25 cellular contexts compared by ENCODE assay signal in genomic region chr1:86362807-86363206, GRCh38. TPM values are rescaled to one million over a fixed set of nuclear protein-coding genes. Genes with fewer than 3 reads are reported as not detected.
A peak's percentile ranks its signal among the peaks of the same experiment; 100 is the strongest.
DNase-seq lines count a peak whose midpoint lies in the region; ATAC-seq, FAIRE-seq and TF ChIP-seq lines count a peak whose summit lies in the region.
"Had no signal": no experiment of that assay in that cellular context is flagged by ENCODE, and none has a peak within 500 bp of the region (broad histone marks: within the 10 kb centered on the region; RNA-seq: fewer than 3 reads in every experiment).

No MANE protein-coding gene starts in this region.

- no peaks in the 10 kb centered on the region for H4K20me1 ChIP-seq in endothelial cell of umbilical vein (replicated peaks; ENCODE audit: control insufficient read depth, extremely low read depth, insufficient read depth, low read length)
- H4K20me1 ChIP-seq: BLaER1 treated with 17β-estradiol and CSF1 and Interleukin-3, amounts not matched to agents 10 nM and 100 nM had no signal

- no peaks in the 10 kb centered on the region for H3K79me2 ChIP-seq in endothelial cell of umbilical vein (ENCODE audit: control insufficient read depth, insufficient read depth, low read length)

- in situ Hi-C loops in astrocyte of the spinal cord (cut with HindIII; ENCODE audit: low sequenced_read_pairs): no loop called here

- H3K27ac ChIP-seq in endothelial cell of umbilical vein (ENCODE audit: insufficient read depth, low read depth, low read length) (no peak overlapping the region), WERI-Rb-1 (no peak overlapping the region)
- H3K27ac ChIP-seq: BLaER1 treated with 17β-estradiol and CSF1 and Interleukin-3, amounts not matched to agents 10 nM and 100 nM; SJSA1 had no signal

- H3K4me3 ChIP-seq in astrocyte of the spinal cord (ENCODE audit: low read depth, low read length): no peak overlapping the region
- no peak overlapping the region for H3K4me3 ChIP-seq in endothelial cell of umbilical vein (replicated peaks in 1 of 3; ENCODE audit: insufficient read depth in 1 of 3, low read depth in 1 of 3, low read length in 3 of 3)
- no peak overlapping the region for H3K4me3 ChIP-seq in WERI-Rb-1 (ENCODE audit: low read depth, low read length)
- H3K4me3 ChIP-seq: BLaER1 treated with 17β-estradiol and CSF1 and Interleukin-3, amounts not matched to agents 10 nM and 100 nM; SJSA1 had no signal

- H3K27me3 Mint-ChIP-seq in activated CD8-positive, alpha-beta T cell treated with anti-CD3 and anti-CD28 coated beads for 36 hours: no peaks in the 10 kb centered on the region
- H3K27me3 Mint-ChIP-seq in activated CD8-positive, alpha-beta T cell treated with anti-CD3 and anti-CD28 coated beads, Interleukin-2, amount 10 ng/mL, durations not matched to agents 7 days and 5 days (ENCODE audit: low read depth): no peaks in the 10 kb centered on the region
- H3K27me3 Mint-ChIP-seq in HFFc6 (ENCODE audit: insufficient read depth): no peaks in the 10 kb centered on the region
- H3K27me3 Mint-ChIP-seq: CD4-positive, alpha-beta T cell; T-cell had no signal

- BruUV-seq in endothelial cell of umbilical vein (replicated peaks; lab: Mats Ljungman, UMichigan): TSS peak; percentile 7

- H3K36me3 ChIP-seq in endothelial cell of umbilical vein (ENCODE audit: control insufficient read depth in 2 of 2, extremely low read depth in 1 of 2, insufficient read depth in 2 of 2, low read length in 2 of 2): peaks cover 1 to 5% of the 10 kb centered on the region in 2 experiments
- no peaks in the 10 kb centered on the region; the same call in 1 of the 2 replicates for H3K36me3 ChIP-seq in WERI-Rb-1
- H3K36me3 ChIP-seq: SJSA1 had no signal

- CTCF ChIA-PET in activated CD8-positive, alpha-beta T cell treated with anti-CD3 and anti-CD28 coated beads for 36 hours (lab: Charles Lee): interaction anchor here (1.3 to 1.5 kb wide), 3 partner anchors 17 to 138 kb away, joined by 3 read pairs; no protein-coding TSS in a partner anchor
- CTCF ChIA-PET in activated CD8-positive, alpha-beta T cell treated with anti-CD3 and anti-CD28 coated beads, Interleukin-2, amount 10 ng/mL, durations not matched to agents 7 days and 5 days (lab: Charles Lee): interaction anchor here (1.9 kb wide), 1 partner anchor 9 kb away, joined by 4 read pairs; no protein-coding TSS in a partner anchor
- CTCF ChIA-PET in endothelial cell of umbilical vein (lab: Charles Lee): interaction anchor here (1.7 kb wide), 1 partner anchor 17 kb away, joined by 6 read pairs; no protein-coding TSS in a partner anchor

- no peaks in the 10 kb centered on the region for H3K9me3 Mint-ChIP-seq in activated CD8-positive, alpha-beta T cell treated with anti-CD3 and anti-CD28 coated beads for 36 hours
- no peaks in the 10 kb centered on the region for H3K9me3 Mint-ChIP-seq in activated CD8-positive, alpha-beta T cell treated with anti-CD3 and anti-CD28 coated beads, Interleukin-2, amount 10 ng/mL, durations not matched to agents 7 days and 5 days (ENCODE audit: insufficient read depth)
- no peaks in the 10 kb centered on the region for H3K9me3 Mint-ChIP-seq in HFFc6
- H3K9me3 Mint-ChIP-seq: CD4-positive, alpha-beta T cell; T-cell had no signal

- H2AFZ ChIP-seq in endothelial cell of umbilical vein (ENCODE audit: low read depth, low read length): no peak overlapping the region

- intact Hi-C loops in activated CD8-positive, alpha-beta T cell treated with anti-CD3 and anti-CD28 coated beads for 36 hours (cut with micrococcal nuclease): no loop called here
- intact Hi-C loops in endothelial cell of umbilical vein (cut with micrococcal nuclease): no loop called here
- intact Hi-C loops in Right ventricle myocardium inferior (cut with DNase I): no loop called here

- dilution Hi-C loops in endothelial cell of umbilical vein (cut with MboI; ENCODE audit: extremely low pct_ligation_motif_present, low sequenced_read_pairs): no loop called here

- peaks cover 3% of the 10 kb centered on the region for H3K36me3 Mint-ChIP-seq in activated CD8-positive, alpha-beta T cell treated with anti-CD3 and anti-CD28 coated beads for 36 hours (ENCODE audit: low read depth)
- H3K36me3 Mint-ChIP-seq in activated CD8-positive, alpha-beta T cell treated with anti-CD3 and anti-CD28 coated beads, Interleukin-2, amount 10 ng/mL, durations not matched to agents 7 days and 5 days (ENCODE audit: low read depth): peaks cover 6% of the 10 kb centered on the region
- peaks cover 6% of the 10 kb centered on the region; the same call in 1 of the 2 replicates for H3K36me3 Mint-ChIP-seq in HFFc6 (ENCODE audit: low read depth)

- H3K4me2 ChIP-seq in endothelial cell of umbilical vein (ENCODE audit: insufficient read depth, low read length): no peak overlapping the region
- H3K4me2 ChIP-seq: BLaER1 treated with 17β-estradiol and CSF1 and Interleukin-3, amounts not matched to agents 10 nM and 100 nM had no signal

- H3K9me3 ChIP-seq in endothelial cell of umbilical vein (replicated peaks; ENCODE audit: control insufficient read depth, insufficient read depth, low read length) (no peaks in the 10 kb centered on the region), WERI-Rb-1 (ENCODE audit: severe bottlenecking) (no peaks in the 10 kb centered on the region)
- H3K9me3 ChIP-seq: BLaER1 treated with 17β-estradiol and CSF1 and Interleukin-3, amounts not matched to agents 10 nM and 100 nM; SJSA1 had no signal

- no peak for TF ChIP-seq POLR2A in endothelial cell of umbilical vein (IDR thresholded peaks at IDR 0.05; ENCODE audit: low read depth, low read length)

- ATAC-seq in activated CD8-positive, alpha-beta T cell treated with anti-CD3 and anti-CD28 coated beads for 36 hours: no peak
- ATAC-seq in activated CD8-positive, alpha-beta T cell treated with anti-CD3 and anti-CD28 coated beads, Interleukin-2, amount 10 ng/mL, durations not matched to agents 7 days and 5 days: no peak
- ATAC-seq in Right ventricle myocardium inferior: no peak
- ATAC-seq: T-cell had no signal

- POLR2A ChIA-PET in activated CD8-positive, alpha-beta T cell treated with anti-CD3 and anti-CD28 coated beads for 36 hours (lab: Charles Lee): interaction anchor here (0.6 kb wide), 1 partner anchor 123 kb away, joined by 3 read pairs; no protein-coding TSS in a partner anchor
- POLR2A ChIA-PET in activated CD8-positive, alpha-beta T cell treated with anti-CD3 and anti-CD28 coated beads, Interleukin-2, amount 10 ng/mL, durations not matched to agents 7 days and 5 days (lab: Charles Lee): interaction anchor here (0.6 to 0.7 kb wide), 2 partner anchors 137 to 334 kb away, joined by 3 read pairs; no protein-coding TSS in a partner anchor
- POLR2A ChIA-PET in endothelial cell of umbilical vein (lab: Charles Lee): no interaction called here

- H3K4me1 Mint-ChIP-seq in activated CD8-positive, alpha-beta T cell treated with anti-CD3 and anti-CD28 coated beads for 36 hours (ENCODE audit: low read depth): no peaks in the 10 kb centered on the region
- no peaks in the 10 kb centered on the region for H3K4me1 Mint-ChIP-seq in activated CD8-positive, alpha-beta T cell treated with anti-CD3 and anti-CD28 coated beads, Interleukin-2, amount 10 ng/mL, durations not matched to agents 7 days and 5 days (ENCODE audit: low read depth)
- 0 out of 2 replicates have a peak, but pooled peaks cover 5% of the 10 kb centered on the region for H3K4me1 Mint-ChIP-seq in HFFc6 (ENCODE audit: low read depth)
- H3K4me1 Mint-ChIP-seq: T-cell had no signal

- no peak for FAIRE-seq in endothelial cell of umbilical vein (lab: Jason Lieb, UNC)
- FAIRE-seq: D721Med, H1 had no signal

- H3K9me1 ChIP-seq in endothelial cell of umbilical vein (replicated peaks; ENCODE audit: control insufficient read depth, extremely low read depth, insufficient read depth, low read length): no peaks in the 10 kb centered on the region

- H3K9ac ChIP-seq in endothelial cell of umbilical vein (replicated peaks; ENCODE audit: extremely low read depth, insufficient read depth, low read length): no peak overlapping the region
- H3K9ac ChIP-seq: BLaER1 treated with 17β-estradiol and CSF1 and Interleukin-3, amounts not matched to agents 10 nM and 100 nM had no signal

- no peak overlapping the region for H3K4me3 Mint-ChIP-seq in activated CD8-positive, alpha-beta T cell treated with anti-CD3 and anti-CD28 coated beads for 36 hours
- H3K4me3 Mint-ChIP-seq in activated CD8-positive, alpha-beta T cell treated with anti-CD3 and anti-CD28 coated beads, Interleukin-2, amount 10 ng/mL, durations not matched to agents 7 days and 5 days: no peak overlapping the region
- H3K4me3 Mint-ChIP-seq in HFFc6: no peak overlapping the region
- H3K4me3 Mint-ChIP-seq: CD4-positive, alpha-beta T cell; T-cell had no signal

- no peak for DNase-seq in activated CD8-positive, alpha-beta T cell treated with anti-CD3 and anti-CD28 coated beads for 36 hours
- DNase-seq in activated CD8-positive, alpha-beta T cell treated with anti-CD3 and anti-CD28 coated beads, Interleukin-2, amount 10 ng/mL, durations not matched to agents 7 days and 5 days: no peak
- no peak for DNase-seq in HFFc6
- no peak for DNase-seq in astrocyte of the spinal cord (ENCODE audit: low read depth, low spot score)
- DNase-seq in endothelial cell of umbilical vein (ENCODE audit: low read depth, low spot score): no peak
- DNase-seq in Right ventricle myocardium inferior (ENCODE audit: missing footprints): no peak
- DNase-seq in DMS114 treated with DMSO at 0.1 percent for 48 hours (lab: John Stamatoyannopoulos, UW; ENCODE audit: unreplicated experiment): no peak
- no peak for DNase-seq in WERI-Rb-1
- DNase-seq: CD4-positive, alpha-beta T cell; DMS53; KG1; MM.1S; NCI-H1092; NCI-H1436; NCI-H187; NCI-H2171 treated with DMSO at 0.1 percent for 48 hours; NCI-H446; NCI-H524 treated with DMSO at 0.1 percent for 48 hours; NCI-H774; Right ventricle myocardium superior; T-cell had no signal

- no peaks in the 10 kb centered on the region for H3K27me3 ChIP-seq in endothelial cell of umbilical vein (ENCODE audit: control insufficient read depth in 2 of 2, insufficient read depth in 2 of 2, low read length in 2 of 2)
- H3K27me3 ChIP-seq in WERI-Rb-1 (ENCODE audit: insufficient read depth, low read depth, severe bottlenecking): no peaks in the 10 kb centered on the region
- H3K27me3 ChIP-seq: BLaER1 treated with 17β-estradiol and CSF1 and Interleukin-3, amounts not matched to agents 10 nM and 100 nM; SJSA1 had no signal

- no peaks in the 10 kb centered on the region for H3K4me1 ChIP-seq in endothelial cell of umbilical vein (ENCODE audit: control insufficient read depth, extremely low read depth, insufficient read depth, low read length)
- H3K4me1 ChIP-seq: SJSA1 had no signal

- peak; percentile 11 for TF ChIP-seq CTCF in activated CD8-positive, alpha-beta T cell treated with anti-CD3 and anti-CD28 coated beads for 36 hours (IDR thresholded peaks at IDR 0.05)
- TF ChIP-seq CTCF in HFFc6 (IDR thresholded peaks at IDR 0.05) (peak; percentile 18; the same call in 1 of the 2 replicates), astrocyte of the spinal cord (IDR thresholded peaks at IDR 0.05; ENCODE audit: low read depth, low read length) (peak; percentile 2), endothelial cell of umbilical vein (IDR thresholded peaks at IDR 0.05; ENCODE audit: extremely low read depth in 1 of 2, insufficient read depth in 1 of 2, low read depth in 1 of 2, low read length in 2 of 2) (no peak), WERI-Rb-1 (IDR thresholded peaks at IDR 0.05; ENCODE audit: low read depth, low read length) (no peak)

- no peak overlapping the region for H3K27ac Mint-ChIP-seq in activated CD8-positive, alpha-beta T cell treated with anti-CD3 and anti-CD28 coated beads for 36 hours
- H3K27ac Mint-ChIP-seq in activated CD8-positive, alpha-beta T cell treated with anti-CD3 and anti-CD28 coated beads, Interleukin-2, amount 10 ng/mL, durations not matched to agents 7 days and 5 days: no peak overlapping the region
- H3K27ac Mint-ChIP-seq in HFFc6: no peak overlapping the region
- H3K27ac Mint-ChIP-seq: CD4-positive, alpha-beta T cell; T-cell had no signal

RNA-seq across cellular contexts. Expression of gene ODF2L, which starts 33.3 kb away (rescaled TPM):
- 10 to 100 TPM; 21.7 to 23.8 TPM for total RNA-seq in activated CD8-positive, alpha-beta T cell treated with anti-CD3 and anti-CD28 coated beads for 36 hours
- total RNA-seq in activated CD8-positive, alpha-beta T cell treated with anti-CD3 and anti-CD28 coated beads, Interleukin-2, amount 10 ng/mL, durations not matched to agents 7 days and 5 days: 10 to 100 TPM; 32.7 to 38.9 TPM
- total RNA-seq in HFFc6 (2021; fragmentation: NEBNext Ultra II Directional; extraction: Animal tissue kit (Norgen Biotek cat#: 25700)): 10 to 100 TPM; 19.6 to 25.6 (median 21.0) TPM
- total RNA-seq in endothelial cell of umbilical vein (74.7 and 86.3 TPM in 2 replicates), Right ventricle myocardium inferior (5.1 TPM)
- 7.3 and 9.6 TPM in 2 replicates for polyA plus RNA-seq in endothelial cell of umbilical vein
- 8.4 and 9.8 TPM in 2 replicates for polyA plus RNA-seq in endothelial cell of umbilical vein (2011; cell fraction: cytosol; rRNA removed)
- polyA plus RNA-seq in endothelial cell of umbilical vein (2011; cell fraction: nucleus; rRNA removed): 66.0 and 110 TPM in 2 replicates
- 28.0 and 37.8 TPM in 2 replicates for polyA plus RNA-seq in endothelial cell of umbilical vein (2012)
- polyA minus RNA-seq in endothelial cell of umbilical vein: 9.5 and 13.3 TPM in 2 replicates
- 7.2 TPM for polyA minus RNA-seq in endothelial cell of umbilical vein (2011; cell fraction: cytosol; rRNA and poly(A)+ RNA removed)
- polyA minus RNA-seq in endothelial cell of umbilical vein (2011; cell fraction: nucleus; rRNA and poly(A)+ RNA removed): 67.3 and 84.0 TPM in 2 replicates

Comparison
In these comparisons a context has a peak if more than half of its experiments do, and no peak if none do; other contexts are left out.
1. CTCF ChIP-seq: peak in activated CD8-positive, alpha-beta T cell treated with anti-CD3 and anti-CD28 coated beads for 36 hours (single experiment), HFFc6 (single experiment) and astrocyte of the spinal cord (single experiment); none in endothelial cell of umbilical vein (0 of 2) and WERI-Rb-1 (single experiment).